Comparison of ENCODE assay signal across 8 cellular contexts in the genomic region with DNA sequence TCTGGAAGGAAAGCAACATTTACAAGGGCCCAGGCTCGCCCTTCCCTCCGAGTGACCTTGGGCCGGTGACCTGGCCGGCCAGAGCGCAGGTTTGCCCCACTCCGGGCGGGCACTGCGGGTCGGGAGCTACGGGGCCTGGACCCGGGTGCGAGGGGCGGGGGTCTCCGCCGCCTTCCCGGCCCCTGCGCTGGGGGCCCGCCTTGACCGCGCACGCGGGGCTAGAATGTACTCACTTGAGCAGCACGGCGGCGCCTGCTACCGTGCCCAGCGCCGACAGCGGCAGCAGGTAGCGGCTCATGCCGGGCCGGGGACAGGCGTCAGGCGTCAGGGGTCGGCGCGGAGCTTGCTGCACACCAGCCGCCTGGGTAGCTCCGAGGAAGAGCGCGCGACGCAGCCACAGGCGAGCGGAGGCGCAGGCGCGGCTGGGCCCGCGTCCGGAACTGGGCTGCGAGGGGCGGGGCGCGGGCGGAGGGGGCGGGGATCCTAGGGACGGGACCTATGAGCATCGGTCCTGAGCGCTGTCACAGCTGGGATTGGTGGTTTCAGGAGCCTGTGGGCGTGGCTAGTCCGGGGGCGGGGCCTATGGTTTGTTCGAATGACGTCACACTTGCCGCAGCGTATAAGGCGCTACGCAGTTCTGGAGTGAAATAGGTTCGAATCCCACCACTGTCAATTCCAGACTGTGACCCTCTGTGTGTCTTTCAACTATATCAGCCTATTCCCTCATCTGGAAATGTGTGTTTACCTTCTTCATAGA. TPM values are rescaled to one million over a fixed set of nuclear protein-coding genes. Genes with fewer than 3 reads are reported as not detected.
DNase-seq lines count a peak whose midpoint lies in the region; FAIRE-seq and TF ChIP-seq lines count a peak whose summit lies in the region.

A gene with protein sequence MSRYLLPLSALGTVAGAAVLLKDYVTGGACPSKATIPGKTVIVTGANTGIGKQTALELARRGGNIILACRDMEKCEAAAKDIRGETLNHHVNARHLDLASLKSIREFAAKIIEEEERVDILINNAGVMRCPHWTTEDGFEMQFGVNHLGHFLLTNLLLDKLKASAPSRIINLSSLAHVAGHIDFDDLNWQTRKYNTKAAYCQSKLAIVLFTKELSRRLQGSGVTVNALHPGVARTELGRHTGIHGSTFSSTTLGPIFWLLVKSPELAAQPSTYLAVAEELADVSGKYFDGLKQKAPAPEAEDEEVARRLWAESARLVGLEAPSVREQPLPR (minus strand): TSS at position 414 of the 757 bp plus-strand sequence. CDS start 116 bp downstream, at position 298.

- H3K79me1 ChIP-seq in neuronal stem cell (ENCODE audit: low read depth, low read length): peaks cover 6% of the 10 kb centered on the region

- H3K9ac ChIP-seq in neuronal stem cell (ENCODE audit: low read depth, low read length, poor library complexity): peak within 1 kb of the TSS; percentile 90

- peak within 1 kb of the TSS; percentile 88 for H3K4me3 ChIP-seq in HEK293 (ENCODE audit: low read depth, low read length)
- peak within 1 kb of the TSS; percentile 68 for H3K4me3 ChIP-seq in NB4 (ENCODE audit: low read depth, low read length)
- H3K4me3 ChIP-seq in neuronal stem cell (ENCODE audit: low read length in 2 of 2): peak within 1 kb of the TSS; percentile 83 to 92

- no CpG with 5 or more reads among the region's 70 CpGs for WGBS in neuronal stem cell (ENCODE audit: extremely low coverage in 2 of 2, insufficient read length in 2 of 2, insufficient replicate concordance in 1 of 2), 2 donors

- POLR2A ChIA-PET in HEK293 (lab: Yijun Ruan, JAX): interaction anchor here (0.5 to 1.4 kb wide), 13 partner anchors 25 to 668 kb away, joined by 3 to 7 read pairs (median 3); a partner anchor contains a TSS

- H2BK5ac ChIP-seq in neuronal stem cell (ENCODE audit: low read length): no peak within 1 kb of the TSS

- H3K23ac ChIP-seq in neuronal stem cell (ENCODE audit: low read depth, low read length, poor library complexity): peak within 1 kb of the TSS; percentile 99

- H3K14ac ChIP-seq in neuronal stem cell (ENCODE audit: low read length): peak within 1 kb of the TSS; percentile 97

- peak within 1 kb of the TSS; percentile 86 for H3K4me2 ChIP-seq in neuronal stem cell (ENCODE audit: insufficient read depth, low read length, poor library complexity, severe bottlenecking)

- peak within 1 kb of the TSS; percentile 95 for H2AFZ ChIP-seq in neuronal stem cell (ENCODE audit: low read length)

- H3K9me3 ChIP-seq in HEK293 (ENCODE audit: control insufficient read depth, insufficient read depth, low read depth, low read length) (no peaks in the 10 kb centered on the region), neuronal stem cell (replicated peaks in 1 of 2; ENCODE audit: control insufficient read depth in 2 of 2, insufficient read depth in 1 of 2, low read depth in 1 of 2, low read length in 2 of 2) (no peaks in the 10 kb centered on the region)

- CTCF ChIA-PET in HEK293 (lab: Yijun Ruan, JAX): interaction anchor here (0.7 to 1.6 kb wide), 6 partner anchors 10 to 570 kb away, joined by 3 to 5 read pairs (median 3); a partner anchor contains a TSS

- peak; percentile 70 for TF ChIP-seq POLR2A in NB4 (IDR thresholded peaks at IDR 0.05; ENCODE audit: extremely low read depth, insufficient read length)

- H3K4me1 ChIP-seq in HEK293 (ENCODE audit: control insufficient read depth, insufficient read depth, low read length): no peaks in the 10 kb centered on the region
- H3K4me1 ChIP-seq in neuronal stem cell (ENCODE audit: control insufficient read depth in 2 of 2, insufficient read depth in 1 of 2, low read depth in 1 of 2, low read length in 2 of 2): no peaks in the 10 kb centered on the region

- no peak within 1 kb of the TSS for H2BK12ac ChIP-seq in neuronal stem cell (ENCODE audit: low read length)

- peak within 1 kb of the TSS; percentile 84 for H2AK5ac ChIP-seq in neuronal stem cell (ENCODE audit: low read depth, low read length)

- no peak within 1 kb of the TSS for H4K91ac ChIP-seq in neuronal stem cell (ENCODE audit: low read depth, low read length, poor library complexity)

- H2BK15ac ChIP-seq in neuronal stem cell (ENCODE audit: low read length): peak within 1 kb of the TSS; percentile 49

- no peak for TF ChIP-seq CTCF in HEK293 (tag by site-specific recombination; IDR thresholded peaks at IDR 0.05)
- TF ChIP-seq CTCF in NB4 (IDR thresholded peaks at IDR 0.05; ENCODE audit: low read depth, low read length): no peak

- H3K27ac ChIP-seq in HEK293 (ENCODE audit: extremely low read depth, low read depth, low read length) (peak within 1 kb of the TSS; percentile 71; the same call in 1 of the 2 replicates), neuronal stem cell (replicated peaks; ENCODE audit: low read length) (no peak within 1 kb of the TSS)

- H3K36me3 ChIP-seq in HEK293 (ENCODE audit: control insufficient read depth in 2 of 2, insufficient read depth in 1 of 2, low read length in 2 of 2) (peaks cover 8 to 14% of the 10 kb centered on the region in 2 experiments), neuronal stem cell (replicated peaks in 1 of 2; ENCODE audit: control insufficient read depth in 2 of 2, insufficient read depth in 2 of 2, low read length in 2 of 2) (peaks cover 0 to 13% of the 10 kb centered on the region in 2 donors)

- no peak for FAIRE-seq in frontal cortex (lab: Jason Lieb, UNC)

- in situ Hi-C loops in G401 (cut with HindIII; ENCODE audit: low sequenced_read_pairs) (no loop called here), SK-MEL-5 (cut with HindIII; ENCODE audit: low pct_unique_long_range_greater_than_20kb, low sequenced_read_pairs) (no loop called here)

- DNase-seq in G401 (ENCODE audit: low spot score): peak; percentile 96
- peak; percentile 91 for DNase-seq in NB4 (ENCODE audit: low read depth)
- DNase-seq in SK-MEL-5 (ENCODE audit: low read depth, low spot score): peak; percentile 97
- DNase-seq in activated gamma-delta T cell treated with anti-CD3 and anti-CD28 coated beads, Interleukin-2, amount 50 U/mL, for 16 hours (ENCODE audit: low read depth): peak; percentile 98
- DNase-seq in frontal cortex (ENCODE audit: low spot score in 2 of 2): peak; percentile 88 to 97
- DNase-seq in neuronal stem cell (ENCODE audit: low spot score): peak; percentile 92
- peak; percentile 85 for DNase-seq in stromal cell of bone marrow (ENCODE audit: low read depth)

- H4K8ac ChIP-seq in neuronal stem cell (ENCODE audit: low read depth, low read length): no peak within 1 kb of the TSS

- H3K4ac ChIP-seq in neuronal stem cell (ENCODE audit: low read length): no peak within 1 kb of the TSS

- H3K18ac ChIP-seq in neuronal stem cell (ENCODE audit: low read length): peak within 1 kb of the TSS; percentile 92

- H2BK120ac ChIP-seq in neuronal stem cell (ENCODE audit: low read depth, low read length): no peak within 1 kb of the TSS

- peaks cover 0 to 28% (median 24%) of the 10 kb centered on the region in 3 experiments for H3K27me3 ChIP-seq in neuronal stem cell (ENCODE audit: control insufficient read depth in 3 of 3, insufficient read depth in 3 of 3, low read depth in 1 of 3, low read length in 3 of 3)

TF ChIP-seq in HEK293, 187 proteins besides CTCF, POLR2A, EP300 and RAD21 (continues in another document):
- TF ChIP-seq, protein P1, sequence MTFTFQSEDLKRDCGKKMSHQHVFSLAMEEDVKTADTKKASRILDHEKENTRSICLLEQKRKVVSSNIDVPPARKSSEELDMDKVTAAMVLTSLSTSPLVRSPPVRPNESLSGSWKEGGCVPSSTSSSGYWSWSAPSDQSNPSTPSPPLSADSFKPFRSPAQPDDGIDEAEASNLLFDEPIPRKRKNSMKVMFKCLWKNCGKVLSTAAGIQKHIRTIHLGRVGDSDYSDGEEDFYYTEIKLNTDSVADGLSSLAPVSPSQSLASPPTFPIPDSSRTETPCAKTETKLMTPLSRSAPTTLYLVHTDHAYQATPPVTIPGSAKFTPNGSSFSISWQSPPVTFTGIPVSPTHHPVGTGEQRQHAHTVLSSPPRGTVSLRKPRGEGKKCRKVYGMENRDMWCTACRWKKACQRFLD (tag by site-specific recombination; IDR thresholded peaks at IDR 0.05): no peak
- TF ChIP-seq ZNF354C (tag by site-specific recombination; IDR thresholded peaks at IDR 0.05; ENCODE audit: borderline replicate concordance, low read depth) (no peak), ZNF341 (tag by site-specific recombination; IDR thresholded peaks at IDR 0.05; ENCODE audit: low read depth) (0 out of 2 replicates have a peak, but pooled peaks have one; percentile 12), ZNF585B (tag by site-specific recombination; IDR thresholded peaks at IDR 0.05) (no peak)
- TF ChIP-seq, protein P2, sequence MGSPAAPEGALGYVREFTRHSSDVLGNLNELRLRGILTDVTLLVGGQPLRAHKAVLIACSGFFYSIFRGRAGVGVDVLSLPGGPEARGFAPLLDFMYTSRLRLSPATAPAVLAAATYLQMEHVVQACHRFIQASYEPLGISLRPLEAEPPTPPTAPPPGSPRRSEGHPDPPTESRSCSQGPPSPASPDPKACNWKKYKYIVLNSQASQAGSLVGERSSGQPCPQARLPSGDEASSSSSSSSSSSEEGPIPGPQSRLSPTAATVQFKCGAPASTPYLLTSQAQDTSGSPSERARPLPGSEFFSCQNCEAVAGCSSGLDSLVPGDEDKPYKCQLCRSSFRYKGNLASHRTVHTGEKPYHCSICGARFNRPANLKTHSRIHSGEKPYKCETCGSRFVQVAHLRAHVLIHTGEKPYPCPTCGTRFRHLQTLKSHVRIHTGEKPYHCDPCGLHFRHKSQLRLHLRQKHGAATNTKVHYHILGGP (tag by site-specific recombination; IDR thresholded peaks at IDR 0.05): no peak

RNA-seq across cellular contexts. Expression of the gene that starts here (rescaled TPM):
- total RNA-seq in G401 (2014; rRNA removed; shearing (Covaris generic)): 31.4 and 38.9 TPM in 2 replicates
- total RNA-seq in SK-MEL-5 (2014; rRNA removed; shearing (Covaris generic)): 18.1 and 20.7 TPM in 2 replicates
- polyA plus RNA-seq in SK-MEL-5 (2015; cell fraction: cytosol; rRNA removed): 18.2 and 24.7 TPM in 2 replicates
- polyA plus RNA-seq in SK-MEL-5 (2015; cell fraction: nucleus; rRNA removed): 44.7 and 49.7 TPM in 2 replicates
- 14.3 TPM for total RNA-seq in frontal cortex
- 7.9 TPM for polyA plus RNA-seq in neuronal stem cell (2013, experiment 1 of 2)
- 7.9 TPM for polyA plus RNA-seq in neuronal stem cell (2013, experiment 2 of 2)
